In the genomic region with DNA sequence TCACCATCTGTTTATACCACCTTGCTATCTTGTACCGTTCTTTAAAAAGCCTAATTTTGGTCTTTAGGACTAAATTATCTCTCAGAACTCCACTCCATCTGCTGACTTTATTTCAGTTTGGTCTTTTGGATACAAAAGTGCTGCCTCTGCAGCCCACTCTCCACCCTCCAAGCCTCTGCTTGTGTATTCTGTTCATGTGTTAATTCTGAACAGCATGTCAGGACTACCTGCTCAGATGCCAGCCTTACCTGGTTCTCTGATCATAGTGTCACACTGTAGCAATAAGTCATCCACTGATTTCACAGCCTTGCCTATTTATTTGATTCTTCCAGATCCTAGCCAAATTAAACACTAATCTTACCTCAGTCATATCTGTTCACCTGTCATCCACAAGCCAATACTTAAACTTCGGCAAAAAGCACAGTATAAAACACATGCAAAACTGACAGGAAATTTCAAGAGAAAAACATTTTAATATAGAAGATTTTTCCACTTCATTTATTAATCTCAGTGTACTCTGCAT, we compare ENCODE assay signal across 22 cellular contexts.
"Had no signal": no experiment of that assay in that cellular context is flagged by ENCODE, and none has a peak within 500 bp of the region (broad histone marks: within the 10 kb centered on the region; RNA-seq: fewer than 3 reads in every experiment).

No MANE protein-coding gene starts in this region.

- H3K36me3 ChIP-seq: heart right ventricle, neutrophil, pancreas, right atrium auricular region had no signal

- H3K27me3 ChIP-seq: heart right ventricle, neutrophil, pancreas, right atrium auricular region had no signal

- H3K27ac Mint-ChIP-seq: activated CD4-positive, alpha-beta memory T cell treated with anti-CD3 and anti-CD28 coated beads for 36 hours; activated naive CD8-positive, alpha-beta T cell treated with anti-CD3 and anti-CD28 coated beads for 36 hours; naive thymus-derived CD8-positive, alpha-beta T cell had no signal

- H3K4me1 ChIP-seq: psoas muscle had no signal

- H3K27ac ChIP-seq: epithelial cell of prostate, neutrophil, pancreas, psoas muscle had no signal

- H3K36me3 Mint-ChIP-seq: activated CD4-positive, alpha-beta memory T cell treated with anti-CD3 and anti-CD28 coated beads for 36 hours; activated naive CD8-positive, alpha-beta T cell treated with anti-CD3 and anti-CD28 coated beads for 36 hours; naive thymus-derived CD8-positive, alpha-beta T cell had no signal

- H3K4me1 Mint-ChIP-seq: activated naive CD8-positive, alpha-beta T cell treated with anti-CD3 and anti-CD28 coated beads for 36 hours; naive thymus-derived CD8-positive, alpha-beta T cell had no signal

- H3K4me3 Mint-ChIP-seq: activated CD4-positive, alpha-beta memory T cell treated with anti-CD3 and anti-CD28 coated beads for 36 hours; activated naive CD8-positive, alpha-beta T cell treated with anti-CD3 and anti-CD28 coated beads for 36 hours; naive thymus-derived CD8-positive, alpha-beta T cell had no signal

- H3K4me3 ChIP-seq: coronary artery, heart right ventricle, pancreas, psoas muscle, right atrium auricular region had no signal

- FAIRE-seq: bronchial epithelial cell, kidney, pancreas had no signal

- ATAC-seq: naive thymus-derived CD8-positive, alpha-beta T cell; psoas muscle had no signal

- DNase-seq: activated CD4-positive, alpha-beta memory T cell treated with anti-CD3 and anti-CD28 coated beads for 36 hours; activated CD4-positive, alpha-beta T cell treated with anti-CD3 and anti-CD28 coated beads for 48 hours; activated CD4-positive, CD25-positive, alpha-beta regulatory T cell; activated naive CD4-positive, alpha-beta T cell treated with Interleukin-2 at 50 U/mL for 16 hours; activated naive CD8-positive, alpha-beta T cell treated with anti-CD3 and anti-CD28 coated beads for 36 hours; activated T-cell treated with anti-CD3 and anti-CD28 coated beads, Interleukin-2, amount 50 U/mL, for 48 hours; amniotic stem cell; cerebellar nuclear complex; foreskin fibroblast; heart right ventricle; kidney; naive thymus-derived CD8-positive, alpha-beta T cell; pancreas; psoas muscle; stimulated activated CD4-positive, alpha-beta T cell treated with anti-CD3 and anti-CD28 coated beads, Interleukin-4, amount 100 ng/mL, for 24 hours; stimulated activated naive CD4-positive, alpha-beta T cell treated with Interleukin-2 at 50 U/mL for 16 hours; T1000 had no signal

- H3K9me3 ChIP-seq: neutrophil, pancreas, psoas muscle, right atrium auricular region had no signal

- H3K9me3 Mint-ChIP-seq: activated CD4-positive, alpha-beta memory T cell treated with anti-CD3 and anti-CD28 coated beads for 36 hours; activated naive CD8-positive, alpha-beta T cell treated with anti-CD3 and anti-CD28 coated beads for 36 hours; naive thymus-derived CD8-positive, alpha-beta T cell had no signal
